ENCODE assay signal across 15 cellular contexts in genomic region chr5:108530706-108531105, GRCh38.
DNase-seq lines count a peak whose midpoint lies in the region; TF ChIP-seq lines count a peak whose summit lies in the region.
"Had no signal": no experiment of that assay in that cellular context is flagged by ENCODE, and none has a peak within 500 bp of the region (broad histone marks: within the 10 kb centered on the region; RNA-seq: fewer than 3 reads in every experiment).

No MANE protein-coding gene starts in this region.

- H4K8ac ChIP-seq in mesenchymal stem cell (ENCODE audit: low read length) (peak overlapping the region; percentile 10), trophoblast cell (ENCODE audit: low read depth, low read length) (no peak overlapping the region)

- DNase-seq in cardiac muscle cell (ENCODE audit: low read depth in 1 of 2, low spot score in 1 of 2) (no peak), left ventricle myocardium inferior (no peak), mesenchymal stem cell (no peak), trophoblast cell (no peak), GM10266 (ENCODE audit: extremely low spot score) (no peak), ACHN (no peak), GM13976 (ENCODE audit: low spot score) (no peak)
- DNase-seq: Calu3; CD4-positive, CD25-positive, alpha-beta regulatory T cell; DMS 273 treated with DMSO at 0.1 percent for 48 hours; KG1 had no signal

- no peak overlapping the region for H2BK15ac ChIP-seq in mesenchymal stem cell (ENCODE audit: low read depth, poor library complexity, severe bottlenecking)

- H3K4me3 ChIP-seq in cardiac muscle cell (no peak overlapping the region), left ventricle myocardium inferior (no peak overlapping the region), mesenchymal stem cell (ENCODE audit: insufficient read depth in 1 of 2, low read depth in 1 of 2, low read length in 2 of 2) (no peak overlapping the region), trophoblast cell (ENCODE audit: low read depth, low read length) (no peak overlapping the region)
- H3K4me3 ChIP-seq: BLaER1 treated with 17β-estradiol and CSF1 and Interleukin-3, amounts not matched to agents 10 nM and 100 nM; GM12878; HAP-1 had no signal

- H3K14ac ChIP-seq in mesenchymal stem cell (ENCODE audit: low read length in 2 of 2), result no peak overlapping the region
- no peak overlapping the region for H3K14ac ChIP-seq in trophoblast cell (ENCODE audit: low read length)

- H4K12ac ChIP-seq in trophoblast cell (ENCODE audit: low read depth, low read length), result no peak overlapping the region

- intact Hi-C loops in left ventricle myocardium inferior (cut with micrococcal nuclease), result no loop called here

- no peak overlapping the region for H3K9ac ChIP-seq in mesenchymal stem cell (ENCODE audit: low read length)
- H3K9ac ChIP-seq in trophoblast cell (ENCODE audit: low read length), result no peak overlapping the region
- H3K9ac ChIP-seq: BLaER1 treated with 17β-estradiol and CSF1 and Interleukin-3, amounts not matched to agents 10 nM and 100 nM had no signal

- no peak overlapping the region for H3K23ac ChIP-seq in mesenchymal stem cell (ENCODE audit: low read length in 2 of 2)
- no peak overlapping the region for H3K23ac ChIP-seq in trophoblast cell (ENCODE audit: low read length)

- H3K4me1 ChIP-seq in cardiac muscle cell (ENCODE audit: low read depth) (peaks cover 14% of the 10 kb centered on the region), left ventricle myocardium inferior (peaks cover 10% of the 10 kb centered on the region), mesenchymal stem cell (ENCODE audit: control insufficient read depth, insufficient read depth, low read depth, low read length) (no peaks in the 10 kb centered on the region), trophoblast cell (ENCODE audit: control insufficient read depth in 1 of 2, insufficient read depth in 2 of 2, low read length in 2 of 2) (peaks cover 0 to 6% of the 10 kb centered on the region in 2 experiments)
- H3K4me1 ChIP-seq: BLaER1 treated with 17β-estradiol and CSF1 and Interleukin-3, amounts not matched to agents 10 nM and 100 nM had no signal

- no peak overlapping the region for H2AK5ac ChIP-seq in mesenchymal stem cell (ENCODE audit: low read length, severe bottlenecking)
- no peak overlapping the region for H2AK5ac ChIP-seq in trophoblast cell (ENCODE audit: low read length)

- H3K18ac ChIP-seq in mesenchymal stem cell (ENCODE audit: low read depth in 1 of 2, low read length in 2 of 2) (peak overlapping the region; percentile 75 to 82), trophoblast cell (ENCODE audit: low read length) (no peak overlapping the region)

- no peak for TF ChIP-seq CTCF in cardiac muscle cell (IDR thresholded peaks at IDR 0.05; ENCODE audit: low read depth, low read length)
- TF ChIP-seq CTCF in left ventricle myocardium inferior (IDR thresholded peaks at IDR 0.05; ENCODE audit: borderline replicate concordance), result no peak
- TF ChIP-seq CTCF in GM10266 (IDR thresholded peaks at IDR 0.05; ENCODE audit: control insufficient read depth, insufficient read depth, low read depth, missing control alignments), result no peak
- no peak for TF ChIP-seq CTCF in GM13976 (IDR thresholded peaks at IDR 0.05; ENCODE audit: borderline replicate concordance, control extremely low read depth, extremely low read depth, insufficient read depth, missing control alignments)

- no peak overlapping the region for H2BK5ac ChIP-seq in mesenchymal stem cell (ENCODE audit: low read depth, low read length, poor library complexity, severe bottlenecking)
- H2BK5ac ChIP-seq in trophoblast cell (ENCODE audit: low read depth, low read length, poor library complexity), result no peak overlapping the region

- H3K79me2 ChIP-seq in trophoblast cell (ENCODE audit: control insufficient read depth, insufficient read depth, low read length, poor library complexity), result no peaks in the 10 kb centered on the region

- H3K79me1 ChIP-seq in mesenchymal stem cell (replicated peaks; ENCODE audit: low read length, poor library complexity, severe bottlenecking) (no peaks in the 10 kb centered on the region), trophoblast cell (ENCODE audit: low read length) (peaks cover 3% of the 10 kb centered on the region)

- peak overlapping the region; percentile 50 for H4K91ac ChIP-seq in mesenchymal stem cell (ENCODE audit: low read length)
- no peak overlapping the region for H4K91ac ChIP-seq in trophoblast cell (ENCODE audit: low read depth, low read length)

- in situ Hi-C loops in ACHN (cut with HindIII; ENCODE audit: low pct_ligation_motif_present, low pct_unique_long_range_greater_than_20kb, low sequenced_read_pairs) (no loop called here), GM13976 (cut with MboI; ENCODE audit: low sequenced_read_pairs, unreplicated experiment) (no loop called here)

- H3K27me3 ChIP-seq in cardiac muscle cell (no peaks in the 10 kb centered on the region), left ventricle myocardium inferior (ENCODE audit: low read depth) (no peaks in the 10 kb centered on the region), mesenchymal stem cell (ENCODE audit: control insufficient read depth in 1 of 2, insufficient read depth in 1 of 2, low read length in 2 of 2) (no peaks in the 10 kb centered on the region), trophoblast cell (ENCODE audit: insufficient read depth, low read length) (no peaks in the 10 kb centered on the region)
- H3K27me3 ChIP-seq: BLaER1 treated with 17β-estradiol and CSF1 and Interleukin-3, amounts not matched to agents 10 nM and 100 nM had no signal

- H3K36me3 ChIP-seq in cardiac muscle cell (no peaks in the 10 kb centered on the region), left ventricle myocardium inferior (no peaks in the 10 kb centered on the region), mesenchymal stem cell (ENCODE audit: control insufficient read depth in 1 of 2, insufficient read depth in 2 of 2, low read depth in 1 of 2, low read length in 2 of 2) (no peaks in the 10 kb centered on the region), trophoblast cell (ENCODE audit: control insufficient read depth in 1 of 2, insufficient read depth in 2 of 2, low read length in 2 of 2) (peaks cover 0 to 2% of the 10 kb centered on the region in 2 experiments)
- H3K36me3 ChIP-seq: BLaER1 treated with 17β-estradiol and CSF1 and Interleukin-3, amounts not matched to agents 10 nM and 100 nM; HAP-1 had no signal

- H3K27ac ChIP-seq in cardiac muscle cell (peak overlapping the region; percentile 99), left ventricle myocardium inferior (replicated peaks) (no peak overlapping the region), mesenchymal stem cell (ENCODE audit: low read length, poor library complexity, severe bottlenecking) (no peak overlapping the region), trophoblast cell (ENCODE audit: low read depth, low read length) (no peak overlapping the region)
- H3K27ac ChIP-seq: 22Rv1; BLaER1 treated with 17β-estradiol and CSF1 and Interleukin-3, amounts not matched to agents 10 nM and 100 nM had no signal

- H2BK12ac ChIP-seq in mesenchymal stem cell (ENCODE audit: low read length in 2 of 2), result peak overlapping the region; percentile 50 to 63
- H2BK12ac ChIP-seq in trophoblast cell (ENCODE audit: low read length), result no peak overlapping the region

- H3K9me3 ChIP-seq in cardiac muscle cell (ENCODE audit: low read depth), result no peaks in the 10 kb centered on the region
- H3K9me3 ChIP-seq in left ventricle myocardium inferior (replicated peaks), result peaks cover 12% of the 10 kb centered on the region
- H3K9me3 ChIP-seq in mesenchymal stem cell (ENCODE audit: control insufficient read depth, low read length), result no peaks in the 10 kb centered on the region
- H3K9me3 ChIP-seq in trophoblast cell (ENCODE audit: insufficient read depth, low read depth, low read length), result peaks cover 5% of the 10 kb centered on the region
- H3K9me3 ChIP-seq: HAP-1 had no signal

- 95% methylated on average over 4 of the region's 5 CpGs for WGBS in mesenchymal stem cell
- WGBS in trophoblast cell (ENCODE audit: extremely low coverage, insufficient coverage, insufficient read length), result no CpG with 5 or more reads among the region's 5 CpGs

- H2AFZ ChIP-seq in mesenchymal stem cell (ENCODE audit: low read depth, low read length) (no peak overlapping the region), trophoblast cell (ENCODE audit: insufficient read depth, low read length, poor library complexity) (no peak overlapping the region)

- peak overlapping the region; percentile 73 for H2BK120ac ChIP-seq in mesenchymal stem cell (ENCODE audit: low read depth, low read length)
- peak overlapping the region; percentile 58 for H2BK120ac ChIP-seq in trophoblast cell (ENCODE audit: insufficient read depth, low read length, poor library complexity)

- H3K4me2 ChIP-seq in mesenchymal stem cell (ENCODE audit: low read length, poor library complexity, severe bottlenecking), result no peak overlapping the region
- H3K4me2 ChIP-seq in trophoblast cell (ENCODE audit: low read length), result no peak overlapping the region
- H3K4me2 ChIP-seq: BLaER1 treated with 17β-estradiol and CSF1 and Interleukin-3, amounts not matched to agents 10 nM and 100 nM had no signal

- H3K4ac ChIP-seq in mesenchymal stem cell (ENCODE audit: low read depth in 1 of 2, low read length in 2 of 2), result peak overlapping the region in 1 of 2 experiments; percentile 84
- H3K4ac ChIP-seq in trophoblast cell (ENCODE audit: low read depth, low read length), result no peak overlapping the region
